8 cellular contexts compared by ENCODE assay signal in genomic region chr17:31096106-31096436, GRCh38. TPM values are rescaled to one million over a fixed set of nuclear protein-coding genes. Genes with fewer than 3 reads are reported as not detected.
A peak's percentile ranks its signal among the peaks of the same experiment; 100 is the strongest.
DNase-seq lines count a peak whose midpoint lies in the region; ATAC-seq lines count a peak whose summit lies in the region.

No MANE protein-coding gene starts in this region.

- POLR2A ChIA-PET in activated CD4-positive, alpha-beta memory T cell treated with anti-CD3 and anti-CD28 coated beads, Interleukin-2, amount 10 ng/mL, durations not matched to agents 7 days and 5 days (lab: Charles Lee) = interaction anchor here (0.6 to 1.3 kb wide), 2 partner anchors 88 to 392 kb away, joined by 3 to 4 read pairs; no protein-coding TSS in a partner anchor

- peak overlapping the region; percentile 63 for H3K9ac ChIP-seq in iPS-18a (ENCODE audit: low read length)
- H3K9ac ChIP-seq in subcutaneous abdominal adipose tissue (ENCODE audit: low read length in 5 of 5) = peak overlapping the region in 4 of 5 donors; percentile 68 to 89 (median 84)

- no peaks in the 10 kb centered on the region for H3K9me3 Mint-ChIP-seq in T-helper 2 cell treated with Interferon-gamma antibody and Interleukin-4, amounts not matched to agents 5 μg/mL and 100 μg/mL, for 36 hours
- H3K9me3 Mint-ChIP-seq in activated CD4-positive, alpha-beta memory T cell treated with anti-CD3 and anti-CD28 coated beads, Interleukin-2, amount 10 ng/mL, durations not matched to agents 7 days and 5 days = no peaks in the 10 kb centered on the region

- H3K36me3 ChIP-seq in iPS-18a (ENCODE audit: control insufficient read depth, low read depth, low read length) = no peaks in the 10 kb centered on the region
- no peaks in the 10 kb centered on the region for H3K36me3 ChIP-seq in subcutaneous abdominal adipose tissue (ENCODE audit: control insufficient read depth in 5 of 5, insufficient read depth in 5 of 5, low read length in 5 of 5)

- H3K36me3 Mint-ChIP-seq in T-helper 2 cell treated with Interferon-gamma antibody and Interleukin-4, amounts not matched to agents 5 μg/mL and 100 μg/mL, for 36 hours (ENCODE audit: low read depth) = no peaks in the 10 kb centered on the region
- peaks cover 2% of the 10 kb centered on the region for H3K36me3 Mint-ChIP-seq in activated CD4-positive, alpha-beta memory T cell treated with anti-CD3 and anti-CD28 coated beads, Interleukin-2, amount 10 ng/mL, durations not matched to agents 7 days and 5 days (ENCODE audit: low read depth)

- no peaks in the 10 kb centered on the region for H3K27me3 ChIP-seq in iPS-18a (ENCODE audit: control insufficient read depth, insufficient read depth, low read length)
- H3K27me3 ChIP-seq in subcutaneous abdominal adipose tissue (ENCODE audit: control insufficient read depth in 5 of 5, insufficient read depth in 4 of 5, low read length in 5 of 5) = no peaks in the 10 kb centered on the region

- H3K27ac ChIP-seq in iPS-18a (ENCODE audit: low read length) (peak overlapping the region; percentile 84), subcutaneous abdominal adipose tissue (ENCODE audit: low read depth, low read length) (peak overlapping the region; percentile 86)

- H3K27ac Mint-ChIP-seq in T-helper 2 cell treated with Interferon-gamma antibody and Interleukin-4, amounts not matched to agents 5 μg/mL and 100 μg/mL, for 36 hours = peak overlapping the region; percentile 91
- peak overlapping the region; percentile 71 for H3K27ac Mint-ChIP-seq in activated CD4-positive, alpha-beta memory T cell treated with anti-CD3 and anti-CD28 coated beads, Interleukin-2, amount 10 ng/mL, durations not matched to agents 7 days and 5 days

- ATAC-seq in HG03457 (IDR thresholded peaks at IDR 0.05; ENCODE audit: unreplicated experiment) (no peak), HG02610 (IDR thresholded peaks at IDR 0.05; ENCODE audit: unreplicated experiment) (no peak), GM21515 (IDR thresholded peaks at IDR 0.05; ENCODE audit: unreplicated experiment) (no peak)

- no peaks in the 10 kb centered on the region for H3K27me3 Mint-ChIP-seq in T-helper 2 cell treated with Interferon-gamma antibody and Interleukin-4, amounts not matched to agents 5 μg/mL and 100 μg/mL, for 36 hours (ENCODE audit: low read depth)
- no peaks in the 10 kb centered on the region for H3K27me3 Mint-ChIP-seq in activated CD4-positive, alpha-beta memory T cell treated with anti-CD3 and anti-CD28 coated beads, Interleukin-2, amount 10 ng/mL, durations not matched to agents 7 days and 5 days

- DNase-seq in T-helper 2 cell treated with Interferon-gamma antibody and Interleukin-4, amounts not matched to agents 5 μg/mL and 100 μg/mL, for 36 hours (ENCODE audit: low spot score) = no peak
- no peak for DNase-seq in T-helper 2 cell
- DNase-seq in activated CD4-positive, alpha-beta memory T cell treated with anti-CD3 and anti-CD28 coated beads, Interleukin-2, amount 10 ng/mL, durations not matched to agents 7 days and 5 days = no peak

- CTCF ChIA-PET in activated CD4-positive, alpha-beta memory T cell treated with anti-CD3 and anti-CD28 coated beads, Interleukin-2, amount 10 ng/mL, durations not matched to agents 7 days and 5 days (lab: Charles Lee) = interaction anchor here (0.6 to 0.8 kb wide), 2 partner anchors 23 to 994 kb away, joined by 3 to 7 read pairs; no protein-coding TSS in a partner anchor

- H3K9me3 ChIP-seq in iPS-18a (ENCODE audit: control insufficient read depth, low read depth, low read length) (no peaks in the 10 kb centered on the region), subcutaneous abdominal adipose tissue (ENCODE audit: control insufficient read depth in 5 of 5, low read length in 5 of 5) (no peaks in the 10 kb centered on the region)

- H3K4me1 Mint-ChIP-seq in T-helper 2 cell treated with Interferon-gamma antibody and Interleukin-4, amounts not matched to agents 5 μg/mL and 100 μg/mL, for 36 hours (ENCODE audit: low read depth) = peaks cover 18% of the 10 kb centered on the region
- H3K4me1 Mint-ChIP-seq in activated CD4-positive, alpha-beta memory T cell treated with anti-CD3 and anti-CD28 coated beads, Interleukin-2, amount 10 ng/mL, durations not matched to agents 7 days and 5 days = peaks cover 14% of the 10 kb centered on the region

- H3K4me1 ChIP-seq in iPS-18a (ENCODE audit: control insufficient read depth, low read depth, low read length) = peaks cover 16% of the 10 kb centered on the region
- H3K4me1 ChIP-seq in subcutaneous abdominal adipose tissue (ENCODE audit: control insufficient read depth in 5 of 5, insufficient read depth in 5 of 5, low read length in 5 of 5) = peaks cover 0 to 18% (median 13%) of the 10 kb centered on the region in 5 donors

- H3K4me3 ChIP-seq in iPS-18a (ENCODE audit: low read length) = peak overlapping the region; percentile 95
- H3K4me3 ChIP-seq in subcutaneous abdominal adipose tissue (ENCODE audit: low read depth in 1 of 5, low read length in 5 of 5) = peak overlapping the region; percentile 69 to 82 (median 79)

- peak overlapping the region; percentile 97 for H3K4me3 Mint-ChIP-seq in T-helper 2 cell treated with Interferon-gamma antibody and Interleukin-4, amounts not matched to agents 5 μg/mL and 100 μg/mL, for 36 hours
- peak overlapping the region; percentile 92 for H3K4me3 Mint-ChIP-seq in activated CD4-positive, alpha-beta memory T cell treated with anti-CD3 and anti-CD28 coated beads, Interleukin-2, amount 10 ng/mL, durations not matched to agents 7 days and 5 days

RNA-seq across cellular contexts. Expression of gene NF1, which starts 1.3 kb away (rescaled TPM):
- total RNA-seq in activated CD4-positive, alpha-beta memory T cell treated with anti-CD3 and anti-CD28 coated beads, Interleukin-2, amount 10 ng/mL, durations not matched to agents 7 days and 5 days = 10 to 100 TPM; 22.6 to 25.5 TPM
